In genomic region chr13:45464141-45464686, GRCh38 we compare ENCODE assay signal across 8 cellular contexts. TPM values are rescaled to one million over a fixed set of nuclear protein-coding genes. Genes with fewer than 3 reads are reported as not detected.
DNase-seq lines count a peak whose midpoint lies in the region; ATAC-seq and TF ChIP-seq lines count a peak whose summit lies in the region.

No MANE protein-coding gene starts in this region.

- H3K27me3 Mint-ChIP-seq in activated T-helper 17 cell treated with anti-CD3 and anti-CD28 coated beads, Interleukin-2, amount 50 U/mL, for 72 hours, result no peaks in the 10 kb centered on the region
- H3K27me3 Mint-ChIP-seq in stimulated activated memory B cell treated with anti-CD40 and anti-IgM and Interleukin-4, amounts not matched to agents 10 μg/mL and 1 μg/mL and 100 μg/mL, for 72 hours, result peaks cover 7% of the 10 kb centered on the region

- peak overlapping the region; percentile 97 for H3K4me3 Mint-ChIP-seq in activated T-helper 17 cell treated with anti-CD3 and anti-CD28 coated beads, Interleukin-2, amount 50 U/mL, for 72 hours
- peak overlapping the region; percentile 91 for H3K4me3 Mint-ChIP-seq in stimulated activated memory B cell treated with anti-CD40 and anti-IgM and Interleukin-4, amounts not matched to agents 10 μg/mL and 1 μg/mL and 100 μg/mL, for 72 hours

- peaks cover 27% of the 10 kb centered on the region for H3K4me1 Mint-ChIP-seq in activated T-helper 17 cell treated with anti-CD3 and anti-CD28 coated beads, Interleukin-2, amount 50 U/mL, for 72 hours
- H3K4me1 Mint-ChIP-seq in stimulated activated memory B cell treated with anti-CD40 and anti-IgM and Interleukin-4, amounts not matched to agents 10 μg/mL and 1 μg/mL and 100 μg/mL, for 72 hours, result peaks cover 34% of the 10 kb centered on the region

- no peak for TF ChIP-seq CTCF in HFF-Myc (IDR thresholded peaks at IDR 0.05; ENCODE audit: low read depth, low read length, missing control alignments)

- no peaks in the 10 kb centered on the region for H3K9me3 Mint-ChIP-seq in activated T-helper 17 cell treated with anti-CD3 and anti-CD28 coated beads, Interleukin-2, amount 50 U/mL, for 72 hours
- H3K9me3 Mint-ChIP-seq in stimulated activated memory B cell treated with anti-CD40 and anti-IgM and Interleukin-4, amounts not matched to agents 10 μg/mL and 1 μg/mL and 100 μg/mL, for 72 hours, result no peaks in the 10 kb centered on the region

- peaks cover 18% of the 10 kb centered on the region for H3K36me3 Mint-ChIP-seq in activated T-helper 17 cell treated with anti-CD3 and anti-CD28 coated beads, Interleukin-2, amount 50 U/mL, for 72 hours (ENCODE audit: low read depth)
- H3K36me3 Mint-ChIP-seq in stimulated activated memory B cell treated with anti-CD40 and anti-IgM and Interleukin-4, amounts not matched to agents 10 μg/mL and 1 μg/mL and 100 μg/mL, for 72 hours, result peaks cover 6% of the 10 kb centered on the region

- peak overlapping the region; percentile 96 for H3K27ac Mint-ChIP-seq in activated T-helper 17 cell treated with anti-CD3 and anti-CD28 coated beads, Interleukin-2, amount 50 U/mL, for 72 hours
- H3K27ac Mint-ChIP-seq in stimulated activated memory B cell treated with anti-CD40 and anti-IgM and Interleukin-4, amounts not matched to agents 10 μg/mL and 1 μg/mL and 100 μg/mL, for 72 hours, result peak overlapping the region; percentile 92

- peak overlapping the region; percentile 88 for H3K4me3 ChIP-seq in HFF-Myc (replicated peaks; ENCODE audit: low read depth, low read length)
- peak overlapping the region; percentile 92 for H3K4me3 ChIP-seq in iPS-11a (ENCODE audit: low read depth, low read length)

- no peak for DNase-seq in HFF-Myc (ENCODE audit: extremely low read depth, low read depth)
- DNase-seq in H4 (ENCODE audit: low spot score), result no peak
- no peak for DNase-seq in effector CD8-positive, alpha-beta T cell (lab: John Stamatoyannopoulos, UW)
- DNase-seq in NOMO-1 treated with DMSO at 0.1 percent for 48 hours (lab: John Stamatoyannopoulos, UW; ENCODE audit: unreplicated experiment), result no peak

- ATAC-seq in activated T-helper 17 cell treated with anti-CD3 and anti-CD28 coated beads, Interleukin-2, amount 50 U/mL, for 72 hours (replicated peaks), result no peak
- no peak for ATAC-seq in stimulated activated memory B cell treated with anti-CD40 and anti-IgM and Interleukin-4, amounts not matched to agents 10 μg/mL and 1 μg/mL and 100 μg/mL, for 72 hours
- no peak for ATAC-seq in HG03469 (IDR thresholded peaks at IDR 0.05; ENCODE audit: unreplicated experiment)

RNA-seq across cellular contexts. Expression of gene COG3, which starts 0.5 kb away (rescaled TPM):
- total RNA-seq in activated T-helper 17 cell treated with anti-CD3 and anti-CD28 coated beads, Interleukin-2, amount 50 U/mL, for 72 hours, result 10 to 100 TPM; 22.5 to 24.4 TPM
- 7.5 and 8.4 TPM in 2 replicates for total RNA-seq in H4 (2014; rRNA removed; shearing (Covaris generic))

RNA-seq across cellular contexts. Expression of gene SLC25A30, which starts 46.0 kb away (rescaled TPM):
- 10 to 100 TPM; 13.6 to 20.5 TPM for total RNA-seq in activated T-helper 17 cell treated with anti-CD3 and anti-CD28 coated beads, Interleukin-2, amount 50 U/mL, for 72 hours
- 5.5 and 7.1 TPM in 2 replicates for total RNA-seq in H4 (2014; rRNA removed; shearing (Covaris generic))
